Comparison of ENCODE assay signal across 8 cellular contexts in the genomic region with DNA sequence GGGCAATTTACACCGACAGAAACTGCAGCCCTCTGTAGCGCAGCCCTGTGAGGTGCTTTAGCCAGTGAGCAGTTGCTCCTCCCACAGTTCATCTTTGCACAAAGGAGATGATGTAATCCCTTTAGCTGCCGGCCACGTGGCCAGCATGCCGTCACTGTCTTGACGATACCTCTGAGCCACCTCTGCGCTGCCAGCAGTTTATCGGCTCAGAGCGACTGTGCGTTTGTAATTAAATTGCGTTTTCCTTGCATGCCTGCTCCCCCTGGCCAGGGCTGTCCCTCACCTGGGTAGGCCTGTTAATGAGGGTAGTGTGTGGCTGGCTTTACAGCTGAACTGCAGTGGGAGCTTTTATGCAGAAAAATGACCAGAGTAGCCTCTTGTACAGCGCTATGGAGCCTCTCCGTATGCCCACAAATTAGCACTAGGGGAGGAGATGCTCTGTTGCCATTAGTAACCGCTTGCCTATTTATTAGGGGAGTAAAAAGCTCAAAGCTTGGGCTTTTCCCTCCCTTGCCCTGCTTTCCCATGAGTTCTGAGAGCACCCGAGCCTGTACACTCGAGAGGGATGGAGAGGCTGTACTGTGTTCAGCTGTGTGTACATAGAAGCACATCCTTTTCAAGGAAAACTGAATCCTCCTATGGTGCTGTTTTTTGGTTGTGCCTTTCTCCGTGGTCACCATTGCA.
A peak's percentile ranks its signal among the peaks of the same experiment; 100 is the strongest.
DNase-seq lines count a peak whose midpoint lies in the region; ATAC-seq and TF ChIP-seq lines count a peak whose summit lies in the region.

No MANE protein-coding gene starts in this region.

- 42 to 57% methylated on average over 15 to 17 of the region's 17 CpGs for WGBS in body of pancreas, 2 donors

- no peak for TF ChIP-seq POLR2A in body of pancreas (IDR thresholded peaks at IDR 0.05)

- DNase-seq in NCI-H187 (lab: John Stamatoyannopoulos, UW) (peak; percentile 67 to 78), body of pancreas (peak; percentile 34 to 62 (median 54)), kidney epithelial cell (ENCODE audit: low read depth) (peak; percentile 77), stromal cell of bone marrow (ENCODE audit: low read depth) (peak; percentile 60), ascending aorta (ENCODE audit: low spot score in 2 of 2) (no peak)

- H3K36me3 ChIP-seq in body of pancreas (replicated peaks in 1 of 2; ENCODE audit: insufficient read depth in 1 of 2, low read depth in 2 of 2) = no peaks in the 10 kb centered on the region
- no peaks in the 10 kb centered on the region for H3K36me3 ChIP-seq in kidney epithelial cell (ENCODE audit: control insufficient read depth, insufficient read depth, low read length)
- no peaks in the 10 kb centered on the region for H3K36me3 ChIP-seq in ascending aorta

- intact Hi-C loops in body of pancreas (cut with DNase I) (loop anchor here (10.0 kb wide), 1 partner anchor 115 kb away; no protein-coding TSS in a partner anchor), ascending aorta (cut with DNase I) (no loop called here)

- H3K4me1 ChIP-seq in body of pancreas = peaks cover 8% of the 10 kb centered on the region
- peaks cover 3 to 12% of the 10 kb centered on the region in 2 donors for H3K4me1 ChIP-seq in ascending aorta

- TF ChIP-seq CTCF in body of pancreas (IDR thresholded peaks at IDR 0.05) (no peak), kidney epithelial cell (IDR thresholded peaks at IDR 0.05; ENCODE audit: insufficient read depth, low read length, poor library complexity, severe bottlenecking) (no peak), ascending aorta (IDR thresholded peaks at IDR 0.05) (no peak)

- no peaks in the 10 kb centered on the region for H3K9me3 ChIP-seq in body of pancreas
- H3K9me3 ChIP-seq in ascending aorta = no peaks in the 10 kb centered on the region

- H3K4me3 ChIP-seq in body of pancreas (no peak overlapping the region), kidney epithelial cell (ENCODE audit: low read depth, low read length) (peak overlapping the region; percentile 14), ascending aorta (no peak overlapping the region)

- ATAC-seq in GM18498 (IDR thresholded peaks at IDR 0.05; ENCODE audit: unreplicated experiment) (peak; percentile 16), body of pancreas (peak; percentile 86), HG02588 (IDR thresholded peaks at IDR 0.05; ENCODE audit: unreplicated experiment) (no peak), HG02938 (IDR thresholded peaks at IDR 0.05; ENCODE audit: unreplicated experiment) (no peak)

- H3K27me3 ChIP-seq in body of pancreas (no peaks in the 10 kb centered on the region), kidney epithelial cell (ENCODE audit: control insufficient read depth, insufficient read depth, low read length) (no peaks in the 10 kb centered on the region), ascending aorta (no peaks in the 10 kb centered on the region)

- H3K27ac ChIP-seq in body of pancreas (peak overlapping the region in 1 of 4 donors; percentile 20), ascending aorta (peak overlapping the region in 1 of 2 donors; percentile 48)

Comparison
In these comparisons a context has a peak if more than half of its experiments do, and no peak if none do; other contexts are left out.
1. ATAC-seq: peak in GM18498 (single experiment) and body of pancreas (single experiment); none in HG02588 (single experiment) and HG02938 (single experiment).
2. DNase-seq: peak in NCI-H187 (2 of 2), body of pancreas (4 of 4), kidney epithelial cell (single experiment) and stromal cell of bone marrow (single experiment); none in ascending aorta (0 of 2).